ENCODE assay signal across 8 cellular contexts in the genomic region with DNA sequence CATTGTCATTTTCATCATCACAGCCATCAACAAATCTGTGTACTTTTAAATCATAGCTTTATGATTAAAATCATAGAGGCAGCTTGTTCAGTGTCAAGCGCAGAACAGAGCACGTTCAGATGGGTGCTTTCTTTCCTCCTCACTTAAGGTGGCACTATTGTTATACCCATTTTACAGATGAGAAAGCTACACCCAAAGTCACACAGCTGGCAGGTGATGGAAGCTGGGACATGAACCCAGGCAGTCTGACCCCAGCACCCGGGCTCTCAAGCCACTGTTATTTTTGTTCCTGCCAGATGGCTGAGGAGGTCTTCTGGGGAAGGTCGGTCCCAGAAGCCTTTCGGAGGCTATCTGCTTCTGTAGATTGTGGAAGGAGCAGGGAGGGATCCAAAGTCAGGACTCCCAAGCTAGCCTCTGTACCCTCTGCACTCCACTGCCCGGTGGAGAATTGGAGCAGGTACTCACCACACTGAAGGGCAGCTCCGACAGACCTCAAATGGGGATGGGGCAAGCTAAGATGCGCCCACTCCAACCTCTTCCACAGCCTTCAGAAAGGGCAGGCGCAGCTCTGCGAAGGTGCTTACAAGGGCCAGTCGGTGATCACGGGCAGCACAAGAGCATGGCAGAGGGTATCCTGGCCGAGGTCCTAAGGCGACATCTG. TPM values are rescaled to one million over a fixed set of nuclear protein-coding genes. Genes with fewer than 3 reads are reported as not detected.
DNase-seq lines count a peak whose midpoint lies in the region; ATAC-seq and TF ChIP-seq lines count a peak whose summit lies in the region.

No MANE protein-coding gene starts in this region.

- TF ChIP-seq CTCF in GM13977 (IDR thresholded peaks at IDR 0.05; ENCODE audit: extremely low read depth, insufficient read depth, missing control alignments) = peak; percentile 32
- TF ChIP-seq CTCF in NB4 (IDR thresholded peaks at IDR 0.05; ENCODE audit: low read depth, low read length) = no peak

- peak overlapping the region; percentile 93 for H3K27ac Mint-ChIP-seq in dendritic cell treated with granulocyte-macrophage colony-stimulating factor and Interleukin-4, amounts not matched to agents 40 ng/mL and 50 ng/mL, for 4 days

- in situ Hi-C loops in GM13977 (cut with MboI; ENCODE audit: low pct_unique_long_range_greater_than_20kb, low sequenced_read_pairs, unreplicated experiment) = no loop called here

- TF ChIP-seq POLR2A in NB4 (IDR thresholded peaks at IDR 0.05; ENCODE audit: extremely low read depth, insufficient read length) = no peak

- H3K27me3 ChIP-seq in mononuclear cell (ENCODE audit: insufficient read depth, low read length) = no peaks in the 10 kb centered on the region

- H3K9me3 Mint-ChIP-seq in dendritic cell treated with granulocyte-macrophage colony-stimulating factor and Interleukin-4, amounts not matched to agents 40 ng/mL and 50 ng/mL, for 4 days = no peaks in the 10 kb centered on the region

- no peak for DNase-seq in GM13977 (ENCODE audit: low spot score)
- DNase-seq in NB4 (ENCODE audit: low read depth) = no peak
- no peak for DNase-seq in NCI-H187 treated with DMSO at 0.1 percent for 48 hours (lab: John Stamatoyannopoulos, UW)
- no peak for DNase-seq in OCI-M2 (lab: John Stamatoyannopoulos, UW; ENCODE audit: unreplicated experiment)
- no peak for DNase-seq in dedifferentiated amniotic fluid mesenchymal stem cell (ENCODE audit: extremely low spot score)

- H3K4me1 ChIP-seq in mononuclear cell (ENCODE audit: insufficient read depth, low read length) = peaks cover 77% of the 10 kb centered on the region

- no peaks in the 10 kb centered on the region for H3K27me3 Mint-ChIP-seq in dendritic cell treated with granulocyte-macrophage colony-stimulating factor and Interleukin-4, amounts not matched to agents 40 ng/mL and 50 ng/mL, for 4 days

- ATAC-seq in HG02938 (IDR thresholded peaks at IDR 0.05; ENCODE audit: unreplicated experiment) = no peak

- H3K4me1 Mint-ChIP-seq in dendritic cell treated with granulocyte-macrophage colony-stimulating factor and Interleukin-4, amounts not matched to agents 40 ng/mL and 50 ng/mL, for 4 days (ENCODE audit: low read depth) = peaks cover 70% of the 10 kb centered on the region

- intact Hi-C loops in dendritic cell treated with granulocyte-macrophage colony-stimulating factor and Interleukin-4, amounts not matched to agents 40 ng/mL and 50 ng/mL, for 4 days (cut with micrococcal nuclease) = loop anchor here (2.0 kb wide), 1 partner anchor 46 kb away; a partner anchor contains a TSS

- no peaks in the 10 kb centered on the region for H3K9me3 ChIP-seq in mononuclear cell (ENCODE audit: low read depth, low read length)

- H3K36me3 Mint-ChIP-seq in dendritic cell treated with granulocyte-macrophage colony-stimulating factor and Interleukin-4, amounts not matched to agents 40 ng/mL and 50 ng/mL, for 4 days (ENCODE audit: low read depth) = peaks cover 6% of the 10 kb centered on the region

- peak overlapping the region; percentile 90 for H3K4me3 Mint-ChIP-seq in dendritic cell treated with granulocyte-macrophage colony-stimulating factor and Interleukin-4, amounts not matched to agents 40 ng/mL and 50 ng/mL, for 4 days

- H3K4me3 ChIP-seq in NB4 (ENCODE audit: low read depth, low read length) = peak overlapping the region; percentile 56
- peak overlapping the region; percentile 60 for H3K4me3 ChIP-seq in mononuclear cell (ENCODE audit: low read length)

RNA-seq across cellular contexts. Expression of a gene that starts 0.6 kb away (rescaled TPM):
- 7.8 TPM for total RNA-seq in mononuclear cell

RNA-seq across cellular contexts. Expression of a gene that starts 27.1 kb away (rescaled TPM):
- 5.5 TPM for total RNA-seq in mononuclear cell

RNA-seq across cellular contexts. Expression of a gene that starts 46.0 kb away (rescaled TPM):
- 29.0 TPM for total RNA-seq in mononuclear cell

RNA-seq across cellular contexts. Expression of a gene that starts 50.5 kb away (rescaled TPM):
- total RNA-seq in mononuclear cell = 33.2 TPM

RNA-seq across cellular contexts. Expression of a gene that starts 53.1 kb away (rescaled TPM):
- total RNA-seq in mononuclear cell = not detected
